1 cellular context compared by ENCODE assay signal in the genomic region with DNA sequence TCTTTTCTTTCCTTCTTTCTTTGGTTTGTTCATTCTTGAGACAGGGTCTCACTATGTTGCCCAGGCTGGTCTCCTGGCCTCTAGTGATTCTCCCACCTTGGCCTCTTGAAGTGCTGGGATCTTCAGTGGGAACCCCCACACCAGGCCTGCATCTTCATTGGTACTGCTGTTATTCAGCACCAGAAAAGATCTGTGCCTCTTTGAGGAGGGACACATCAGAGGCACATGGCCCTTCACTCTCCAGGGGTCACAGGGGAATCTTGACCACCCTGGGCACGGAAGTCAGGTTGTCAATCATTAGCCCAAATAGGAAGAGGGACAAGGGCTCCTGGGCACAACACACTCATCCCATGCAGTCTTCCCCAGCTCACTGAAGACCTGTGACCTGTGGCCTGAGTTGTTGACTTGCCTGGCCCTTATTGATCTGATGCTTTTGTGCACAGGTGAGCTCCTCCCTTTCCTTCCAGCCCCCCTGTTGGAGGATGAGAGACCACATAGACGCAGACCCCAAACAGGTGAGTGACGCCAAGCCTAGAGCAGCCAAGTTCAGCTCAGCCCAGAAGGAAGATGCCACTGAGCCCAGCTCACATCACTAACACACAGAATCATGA.
A peak's percentile ranks its signal among the peaks of the same experiment; 100 is the strongest.
TF ChIP-seq lines count a peak whose summit lies in the region.

No MANE protein-coding gene starts in this region.

TF ChIP-seq in HepG2, 621 proteins besides CTCF, POLR2A, EP300 and RAD21 (continues in another document):
- TF ChIP-seq ZNF331 (CRISPR knock-in tag; IDR thresholded peaks at IDR 0.05), result peak; percentile 31; the same call in 1 of the 2 replicates
- TF ChIP-seq SRSF1 (optimal IDR thresholded peaks at IDR 0.05; ENCODE audit: low read depth, low read length), result no peak
- peak; percentile 93 for TF ChIP-seq NR2F6 (IDR thresholded peaks at IDR 0.05)
- TF ChIP-seq NR2F6 (CRISPR knock-in tag; IDR thresholded peaks at IDR 0.05), result peak; percentile 87
- TF ChIP-seq SNRNP70 (IDR thresholded peaks at IDR 0.05; ENCODE audit: low read depth, low read length), result no peak
- TF ChIP-seq NFIB (CRISPR knock-in tag; IDR thresholded peaks at IDR 0.05; ENCODE audit: borderline replicate concordance), result no peak
- TF ChIP-seq HNF4G (IDR thresholded peaks at IDR 0.05; ENCODE audit: borderline replicate concordance, low read depth, low read length), result no peak
- TF ChIP-seq HNF4G (CRISPR knock-in tag; IDR thresholded peaks at IDR 0.05; ENCODE audit: borderline replicate concordance, low read depth), result peak; percentile 23; the same call in 1 of the 2 replicates
- peak; percentile 94 for TF ChIP-seq ZBTB7A (CRISPR knock-in tag; IDR thresholded peaks at IDR 0.05)
- TF ChIP-seq ZFP41 (CRISPR knock-in tag; IDR thresholded peaks at IDR 0.05; ENCODE audit: borderline replicate concordance), result no peak
- TF ChIP-seq CCAR2 (optimal IDR thresholded peaks at IDR 0.05; ENCODE audit: low read depth, low read length), result no peak
- TF ChIP-seq, protein P1, sequence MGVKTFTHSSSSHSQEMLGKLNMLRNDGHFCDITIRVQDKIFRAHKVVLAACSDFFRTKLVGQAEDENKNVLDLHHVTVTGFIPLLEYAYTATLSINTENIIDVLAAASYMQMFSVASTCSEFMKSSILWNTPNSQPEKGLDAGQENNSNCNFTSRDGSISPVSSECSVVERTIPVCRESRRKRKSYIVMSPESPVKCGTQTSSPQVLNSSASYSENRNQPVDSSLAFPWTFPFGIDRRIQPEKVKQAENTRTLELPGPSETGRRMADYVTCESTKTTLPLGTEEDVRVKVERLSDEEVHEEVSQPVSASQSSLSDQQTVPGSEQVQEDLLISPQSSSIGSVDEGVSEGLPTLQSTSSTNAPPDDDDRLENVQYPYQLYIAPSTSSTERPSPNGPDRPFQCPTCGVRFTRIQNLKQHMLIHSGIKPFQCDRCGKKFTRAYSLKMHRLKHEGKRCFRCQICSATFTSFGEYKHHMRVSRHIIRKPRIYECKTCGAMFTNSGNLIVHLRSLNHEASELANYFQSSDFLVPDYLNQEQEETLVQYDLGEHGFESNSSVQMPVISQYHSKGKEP (CRISPR knock-in tag; IDR thresholded peaks at IDR 0.05), result no peak
- TF ChIP-seq ZNF34 (CRISPR knock-in tag; IDR thresholded peaks at IDR 0.05; ENCODE audit: borderline replicate concordance), result no peak
- peak; percentile 79 for TF ChIP-seq HDAC1 (CRISPR knock-in tag; IDR thresholded peaks at IDR 0.05)
- TF ChIP-seq ELF1 (CRISPR knock-in tag; IDR thresholded peaks at IDR 0.05), result peak; percentile 62
- peak; percentile 49; the same call in 1 of the 2 replicates for TF ChIP-seq MYC (CRISPR knock-in tag; IDR thresholded peaks at IDR 0.05; ENCODE audit: borderline replicate concordance)
- no peak for TF ChIP-seq MED13 (CRISPR knock-in tag; IDR thresholded peaks at IDR 0.05)
- no peak for TF ChIP-seq TIGD3 (CRISPR knock-in tag; IDR thresholded peaks at IDR 0.05; ENCODE audit: borderline replicate concordance)
- no peak for TF ChIP-seq ZNF101 (CRISPR knock-in tag; IDR thresholded peaks at IDR 0.05; ENCODE audit: borderline replicate concordance, low read depth)
- TF ChIP-seq, protein P2, sequence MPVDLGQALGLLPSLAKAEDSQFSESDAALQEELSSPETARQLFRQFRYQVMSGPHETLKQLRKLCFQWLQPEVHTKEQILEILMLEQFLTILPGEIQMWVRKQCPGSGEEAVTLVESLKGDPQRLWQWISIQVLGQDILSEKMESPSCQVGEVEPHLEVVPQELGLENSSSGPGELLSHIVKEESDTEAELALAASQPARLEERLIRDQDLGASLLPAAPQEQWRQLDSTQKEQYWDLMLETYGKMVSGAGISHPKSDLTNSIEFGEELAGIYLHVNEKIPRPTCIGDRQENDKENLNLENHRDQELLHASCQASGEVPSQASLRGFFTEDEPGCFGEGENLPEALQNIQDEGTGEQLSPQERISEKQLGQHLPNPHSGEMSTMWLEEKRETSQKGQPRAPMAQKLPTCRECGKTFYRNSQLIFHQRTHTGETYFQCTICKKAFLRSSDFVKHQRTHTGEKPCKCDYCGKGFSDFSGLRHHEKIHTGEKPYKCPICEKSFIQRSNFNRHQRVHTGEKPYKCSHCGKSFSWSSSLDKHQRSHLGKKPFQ (CRISPR knock-in tag; IDR thresholded peaks at IDR 0.05; ENCODE audit: insufficient replicate concordance), result no peak
- TF ChIP-seq SALL1 (CRISPR knock-in tag; IDR thresholded peaks at IDR 0.05), result peak; percentile 91
- TF ChIP-seq ZNF589 (CRISPR knock-in tag; conservative IDR thresholded peaks at IDR 0.05), result no peak
- TF ChIP-seq ZNF317 (CRISPR knock-in tag; IDR thresholded peaks at IDR 0.05), result 0 out of 2 replicates have a peak, but pooled peaks have one; percentile 3
- TF ChIP-seq ZBTB4 (CRISPR knock-in tag; IDR thresholded peaks at IDR 0.05; ENCODE audit: borderline replicate concordance), result no peak
- 0 out of 2 replicates have a peak, but pooled peaks have one; percentile 40 for TF ChIP-seq ZKSCAN8 (CRISPR knock-in tag; IDR thresholded peaks at IDR 0.05; ENCODE audit: borderline replicate concordance)
- TF ChIP-seq HMG20A (CRISPR knock-in tag; IDR thresholded peaks at IDR 0.05; ENCODE audit: borderline replicate concordance), result peak; percentile 68; the same call in 1 of the 2 replicates
- 0 out of 2 replicates have a peak, but pooled peaks have one; percentile 13 for TF ChIP-seq TCF7 (IDR thresholded peaks at IDR 0.05; ENCODE audit: low read depth)
- peak; percentile 77; the same call in 1 of the 2 replicates for TF ChIP-seq HOMEZ (CRISPR knock-in tag; IDR thresholded peaks at IDR 0.05; ENCODE audit: low read depth)
- peak; percentile 33; the same call in 1 of the 2 replicates for TF ChIP-seq GATAD1 (CRISPR knock-in tag; IDR thresholded peaks at IDR 0.05)
- TF ChIP-seq, protein P3, sequence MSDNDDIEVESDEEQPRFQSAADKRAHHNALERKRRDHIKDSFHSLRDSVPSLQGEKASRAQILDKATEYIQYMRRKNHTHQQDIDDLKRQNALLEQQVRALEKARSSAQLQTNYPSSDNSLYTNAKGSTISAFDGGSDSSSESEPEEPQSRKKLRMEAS (IDR thresholded peaks at IDR 0.05), result peak; percentile 85
- no peak for TF ChIP-seq NBN (conservative IDR thresholded peaks at IDR 0.05)
- no peak for TF ChIP-seq ZNF839 (CRISPR knock-in tag; IDR thresholded peaks at IDR 0.05; ENCODE audit: borderline replicate concordance)
- TF ChIP-seq GMEB1 (CRISPR knock-in tag; IDR thresholded peaks at IDR 0.05; ENCODE audit: borderline replicate concordance), result no peak
- peak; percentile 61; the same call in 1 of the 2 replicates for TF ChIP-seq THAP11 (CRISPR knock-in tag; IDR thresholded peaks at IDR 0.05)
- TF ChIP-seq RXRB (CRISPR knock-in tag; IDR thresholded peaks at IDR 0.05; ENCODE audit: borderline replicate concordance), result peak; percentile 88
- TF ChIP-seq PHF21A (CRISPR knock-in tag; IDR thresholded peaks at IDR 0.05), result peak; percentile 33; the same call in 1 of the 2 replicates
- TF ChIP-seq AKAP8 (CRISPR knock-in tag; IDR thresholded peaks at IDR 0.05), result no peak
- TF ChIP-seq HOXA5 (CRISPR knock-in tag; IDR thresholded peaks at IDR 0.05), result no peak
- TF ChIP-seq, protein P4, sequence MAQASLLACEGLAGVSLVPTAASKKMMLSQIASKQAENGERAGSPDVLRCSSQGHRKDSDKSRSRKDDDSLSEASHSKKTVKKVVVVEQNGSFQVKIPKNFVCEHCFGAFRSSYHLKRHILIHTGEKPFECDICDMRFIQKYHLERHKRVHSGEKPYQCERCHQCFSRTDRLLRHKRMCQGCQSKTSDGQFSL (CRISPR knock-in tag; IDR thresholded peaks at IDR 0.05), result no peak
- peak; percentile 24 for TF ChIP-seq ZMYM3 (CRISPR knock-in tag; IDR thresholded peaks at IDR 0.05)
- TF ChIP-seq ZNF577 (CRISPR knock-in tag; IDR thresholded peaks at IDR 0.05; ENCODE audit: borderline replicate concordance, low read depth), result no peak
- TF ChIP-seq ZFP36 (IDR thresholded peaks at IDR 0.05; ENCODE audit: borderline replicate concordance, low read depth, low read length, partially characterized antibody), result no peak
- no peak for TF ChIP-seq ZBTB43 (CRISPR knock-in tag; conservative IDR thresholded peaks at IDR 0.05)
- TF ChIP-seq MIXL1 (CRISPR knock-in tag; IDR thresholded peaks at IDR 0.05), result 0 out of 2 replicates have a peak, but pooled peaks have one; percentile 58
- TF ChIP-seq TFE3 (CRISPR knock-in tag; IDR thresholded peaks at IDR 0.05), result 0 out of 2 replicates have a peak, but pooled peaks have one; percentile 49
- peak; percentile 42; the same call in 1 of the 2 replicates for TF ChIP-seq NCOA2 (CRISPR knock-in tag; IDR thresholded peaks at IDR 0.05)
- peak; percentile 87 for TF ChIP-seq GATAD2A (CRISPR knock-in tag; IDR thresholded peaks at IDR 0.05)
- peak; percentile 82 for TF ChIP-seq FOXA3 (CRISPR knock-in tag; IDR thresholded peaks at IDR 0.05)
- TF ChIP-seq SP5 (CRISPR knock-in tag; IDR thresholded peaks at IDR 0.05; ENCODE audit: borderline replicate concordance, low read depth), result peak; percentile 82
- TF ChIP-seq GABPB1 (CRISPR knock-in tag; IDR thresholded peaks at IDR 0.05), result peak; percentile 55; the same call in 1 of the 2 replicates
- TF ChIP-seq NFE2 (CRISPR knock-in tag; IDR thresholded peaks at IDR 0.05), result no peak
- TF ChIP-seq ZNF563 (CRISPR knock-in tag; IDR thresholded peaks at IDR 0.05), result no peak
